Comparison of ENCODE assay signal across 1 cellular context in the genomic region with DNA sequence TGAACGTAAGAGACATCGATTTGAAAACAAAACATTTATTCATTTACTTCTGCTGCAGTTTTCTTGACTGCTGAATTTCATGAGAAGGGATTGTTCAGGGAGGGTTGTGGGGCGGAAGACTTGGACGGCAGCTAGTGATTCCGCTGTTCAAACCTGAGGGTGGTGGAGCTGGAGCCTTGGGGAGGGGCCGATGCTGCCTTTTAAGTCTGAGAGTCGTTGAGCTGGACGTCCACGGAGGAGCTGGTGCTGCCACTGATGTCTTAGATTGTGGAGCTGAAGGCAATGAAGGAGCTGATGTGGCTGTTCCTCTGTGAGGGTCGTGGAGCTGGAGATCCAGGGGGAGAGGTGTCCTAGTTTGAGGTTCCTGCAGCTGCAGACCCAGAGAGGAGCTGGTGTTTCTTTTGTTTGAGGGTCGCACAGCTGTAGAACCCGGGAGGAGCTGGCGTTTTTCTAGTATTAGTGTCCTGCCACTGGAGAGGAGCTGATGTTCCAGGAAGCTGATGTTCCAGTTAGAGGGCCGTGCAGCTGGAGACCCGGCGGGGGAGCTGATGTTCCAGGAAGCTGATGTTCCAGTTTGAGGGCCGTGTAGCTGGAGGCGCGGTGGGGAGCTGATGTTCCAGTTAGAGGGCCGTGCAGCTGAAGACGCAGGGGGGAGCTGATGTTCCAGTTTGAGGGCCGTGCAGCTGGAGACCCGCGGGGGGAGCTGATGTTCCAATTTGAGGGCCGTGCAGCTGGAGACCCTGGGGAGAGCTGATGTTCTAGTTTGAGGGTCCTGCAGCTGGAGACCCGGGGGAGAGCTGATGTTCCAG.
A peak's percentile ranks its signal among the peaks of the same experiment; 100 is the strongest.
TF ChIP-seq lines count a peak whose summit lies in the region.

No MANE protein-coding gene starts in this region.

TF ChIP-seq in HepG2, 621 proteins besides CTCF, POLR2A, EP300 and RAD21 (continued from another document and continues in another):
- TF ChIP-seq, protein P1, sequence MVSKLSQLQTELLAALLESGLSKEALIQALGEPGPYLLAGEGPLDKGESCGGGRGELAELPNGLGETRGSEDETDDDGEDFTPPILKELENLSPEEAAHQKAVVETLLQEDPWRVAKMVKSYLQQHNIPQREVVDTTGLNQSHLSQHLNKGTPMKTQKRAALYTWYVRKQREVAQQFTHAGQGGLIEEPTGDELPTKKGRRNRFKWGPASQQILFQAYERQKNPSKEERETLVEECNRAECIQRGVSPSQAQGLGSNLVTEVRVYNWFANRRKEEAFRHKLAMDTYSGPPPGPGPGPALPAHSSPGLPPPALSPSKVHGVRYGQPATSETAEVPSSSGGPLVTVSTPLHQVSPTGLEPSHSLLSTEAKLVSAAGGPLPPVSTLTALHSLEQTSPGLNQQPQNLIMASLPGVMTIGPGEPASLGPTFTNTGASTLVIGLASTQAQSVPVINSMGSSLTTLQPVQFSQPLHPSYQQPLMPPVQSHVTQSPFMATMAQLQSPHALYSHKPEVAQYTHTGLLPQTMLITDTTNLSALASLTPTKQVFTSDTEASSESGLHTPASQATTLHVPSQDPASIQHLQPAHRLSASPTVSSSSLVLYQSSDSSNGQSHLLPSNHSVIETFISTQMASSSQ (IDR thresholded peaks at IDR 0.05; ENCODE audit: low read depth), result no peak
- TF ChIP-seq, protein P1 (CRISPR knock-in tag; IDR thresholded peaks at IDR 0.05; ENCODE audit: borderline replicate concordance), result no peak
- no peak for TF ChIP-seq NFIB (CRISPR knock-in tag; IDR thresholded peaks at IDR 0.05; ENCODE audit: borderline replicate concordance)
- no peak for TF ChIP-seq ZNF879 (CRISPR knock-in tag; IDR thresholded peaks at IDR 0.05)
- TF ChIP-seq ZNF34 (CRISPR knock-in tag; IDR thresholded peaks at IDR 0.05; ENCODE audit: borderline replicate concordance), result no peak
- TF ChIP-seq TAF1 (CRISPR knock-in tag; IDR thresholded peaks at IDR 0.05), result no peak
- TF ChIP-seq, protein P2, sequence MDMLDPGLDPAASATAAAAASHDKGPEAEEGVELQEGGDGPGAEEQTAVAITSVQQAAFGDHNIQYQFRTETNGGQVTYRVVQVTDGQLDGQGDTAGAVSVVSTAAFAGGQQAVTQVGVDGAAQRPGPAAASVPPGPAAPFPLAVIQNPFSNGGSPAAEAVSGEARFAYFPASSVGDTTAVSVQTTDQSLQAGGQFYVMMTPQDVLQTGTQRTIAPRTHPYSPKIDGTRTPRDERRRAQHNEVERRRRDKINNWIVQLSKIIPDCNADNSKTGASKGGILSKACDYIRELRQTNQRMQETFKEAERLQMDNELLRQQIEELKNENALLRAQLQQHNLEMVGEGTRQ (IDR thresholded peaks at IDR 0.05; ENCODE audit: low read depth, low read length), result no peak
- TF ChIP-seq, protein P2 (CRISPR knock-in tag; IDR thresholded peaks at IDR 0.05; ENCODE audit: borderline replicate concordance), result no peak
- TF ChIP-seq MTF2 (CRISPR knock-in tag; IDR thresholded peaks at IDR 0.05; ENCODE audit: borderline replicate concordance), result no peak; the same call in 1 of the 2 replicates
- TF ChIP-seq, protein P3, sequence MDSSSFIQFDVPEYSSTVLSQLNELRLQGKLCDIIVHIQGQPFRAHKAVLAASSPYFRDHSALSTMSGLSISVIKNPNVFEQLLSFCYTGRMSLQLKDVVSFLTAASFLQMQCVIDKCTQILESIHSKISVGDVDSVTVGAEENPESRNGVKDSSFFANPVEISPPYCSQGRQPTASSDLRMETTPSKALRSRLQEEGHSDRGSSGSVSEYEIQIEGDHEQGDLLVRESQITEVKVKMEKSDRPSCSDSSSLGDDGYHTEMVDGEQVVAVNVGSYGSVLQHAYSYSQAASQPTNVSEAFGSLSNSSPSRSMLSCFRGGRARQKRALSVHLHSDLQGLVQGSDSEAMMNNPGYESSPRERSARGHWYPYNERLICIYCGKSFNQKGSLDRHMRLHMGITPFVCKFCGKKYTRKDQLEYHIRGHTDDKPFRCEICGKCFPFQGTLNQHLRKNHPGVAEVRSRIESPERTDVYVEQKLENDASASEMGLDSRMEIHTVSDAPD (CRISPR knock-in tag; IDR thresholded peaks at IDR 0.05), result no peak
- TF ChIP-seq PHB2 (IDR thresholded peaks at IDR 0.05; ENCODE audit: partially characterized antibody), result no peak
- TF ChIP-seq NKX3-1 (CRISPR knock-in tag; IDR thresholded peaks at IDR 0.05), result no peak
- TF ChIP-seq JUN (CRISPR knock-in tag; IDR thresholded peaks at IDR 0.05), result no peak
- no peak; the same call in 1 of the 2 replicates for TF ChIP-seq ZNF274 (CRISPR knock-in tag; IDR thresholded peaks at IDR 0.05)
- TF ChIP-seq CBX5 (CRISPR knock-in tag; IDR thresholded peaks at IDR 0.05; ENCODE audit: borderline replicate concordance), result no peak
- TF ChIP-seq ZNF713 (CRISPR knock-in tag; IDR thresholded peaks at IDR 0.05), result no peak
- TF ChIP-seq ZNF350 (CRISPR knock-in tag; IDR thresholded peaks at IDR 0.05; ENCODE audit: borderline replicate concordance, low read depth), result peak; percentile 63; the same call in 1 of the 2 replicates
- TF ChIP-seq ZNF496 (CRISPR knock-in tag; IDR thresholded peaks at IDR 0.05; ENCODE audit: insufficient replicate concordance), result no peak
- no peak for TF ChIP-seq ZNF720 (CRISPR knock-in tag; IDR thresholded peaks at IDR 0.05)
- TF ChIP-seq, protein P4, sequence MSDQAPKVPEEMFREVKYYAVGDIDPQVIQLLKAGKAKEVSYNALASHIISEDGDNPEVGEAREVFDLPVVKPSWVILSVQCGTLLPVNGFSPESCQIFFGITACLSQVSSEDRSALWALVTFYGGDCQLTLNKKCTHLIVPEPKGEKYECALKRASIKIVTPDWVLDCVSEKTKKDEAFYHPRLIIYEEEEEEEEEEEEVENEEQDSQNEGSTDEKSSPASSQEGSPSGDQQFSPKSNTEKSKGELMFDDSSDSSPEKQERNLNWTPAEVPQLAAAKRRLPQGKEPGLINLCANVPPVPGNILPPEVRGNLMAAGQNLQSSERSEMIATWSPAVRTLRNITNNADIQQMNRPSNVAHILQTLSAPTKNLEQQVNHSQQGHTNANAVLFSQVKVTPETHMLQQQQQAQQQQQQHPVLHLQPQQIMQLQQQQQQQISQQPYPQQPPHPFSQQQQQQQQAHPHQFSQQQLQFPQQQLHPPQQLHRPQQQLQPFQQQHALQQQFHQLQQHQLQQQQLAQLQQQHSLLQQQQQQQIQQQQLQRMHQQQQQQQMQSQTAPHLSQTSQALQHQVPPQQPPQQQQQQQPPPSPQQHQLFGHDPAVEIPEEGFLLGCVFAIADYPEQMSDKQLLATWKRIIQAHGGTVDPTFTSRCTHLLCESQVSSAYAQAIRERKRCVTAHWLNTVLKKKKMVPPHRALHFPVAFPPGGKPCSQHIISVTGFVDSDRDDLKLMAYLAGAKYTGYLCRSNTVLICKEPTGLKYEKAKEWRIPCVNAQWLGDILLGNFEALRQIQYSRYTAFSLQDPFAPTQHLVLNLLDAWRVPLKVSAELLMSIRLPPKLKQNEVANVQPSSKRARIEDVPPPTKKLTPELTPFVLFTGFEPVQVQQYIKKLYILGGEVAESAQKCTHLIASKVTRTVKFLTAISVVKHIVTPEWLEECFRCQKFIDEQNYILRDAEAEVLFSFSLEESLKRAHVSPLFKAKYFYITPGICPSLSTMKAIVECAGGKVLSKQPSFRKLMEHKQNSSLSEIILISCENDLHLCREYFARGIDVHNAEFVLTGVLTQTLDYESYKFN (CRISPR knock-in tag; conservative IDR thresholded peaks at IDR 0.05), result no peak
- TF ChIP-seq, protein P5, sequence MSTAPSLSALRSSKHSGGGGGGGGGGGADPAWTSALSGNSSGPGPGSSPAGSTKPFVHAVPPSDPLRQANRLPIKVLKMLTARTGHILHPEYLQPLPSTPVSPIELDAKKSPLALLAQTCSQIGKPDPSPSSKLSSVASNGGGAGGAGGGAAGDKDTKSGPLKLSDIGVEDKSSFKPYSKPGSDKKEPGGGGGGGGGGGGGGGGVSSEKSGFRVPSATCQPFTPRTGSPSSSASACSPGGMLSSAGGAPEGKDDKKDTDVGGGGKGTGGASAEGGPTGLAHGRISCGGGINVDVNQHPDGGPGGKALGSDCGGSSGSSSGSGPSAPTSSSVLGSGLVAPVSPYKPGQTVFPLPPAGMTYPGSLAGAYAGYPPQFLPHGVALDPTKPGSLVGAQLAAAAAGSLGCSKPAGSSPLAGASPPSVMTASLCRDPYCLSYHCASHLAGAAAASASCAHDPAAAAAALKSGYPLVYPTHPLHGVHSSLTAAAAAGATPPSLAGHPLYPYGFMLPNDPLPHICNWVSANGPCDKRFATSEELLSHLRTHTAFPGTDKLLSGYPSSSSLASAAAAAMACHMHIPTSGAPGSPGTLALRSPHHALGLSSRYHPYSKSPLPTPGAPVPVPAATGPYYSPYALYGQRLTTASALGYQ (CRISPR knock-in tag; IDR thresholded peaks at IDR 0.05), result no peak
- no peak for TF ChIP-seq ZNF772 (CRISPR knock-in tag; IDR thresholded peaks at IDR 0.05)
- TF ChIP-seq SAFB2 (CRISPR knock-in tag; IDR thresholded peaks at IDR 0.05; ENCODE audit: borderline replicate concordance, low read depth), result no peak
- TF ChIP-seq KDM4B (CRISPR knock-in tag; IDR thresholded peaks at IDR 0.05), result no peak
- no peak for TF ChIP-seq NPAS2 (CRISPR knock-in tag; IDR thresholded peaks at IDR 0.05; ENCODE audit: borderline replicate concordance)
- no peak for TF ChIP-seq EZH2 (conservative IDR thresholded peaks at IDR 0.05; ENCODE audit: low read depth, low read length)
- no peak for TF ChIP-seq ZFP41 (CRISPR knock-in tag; IDR thresholded peaks at IDR 0.05; ENCODE audit: borderline replicate concordance)
- no peak for TF ChIP-seq ZNF354B (CRISPR knock-in tag; IDR thresholded peaks at IDR 0.05)
- no peak for TF ChIP-seq ZNF530 (CRISPR knock-in tag; IDR thresholded peaks at IDR 0.05; ENCODE audit: low read depth)
- TF ChIP-seq ZNF570 (CRISPR knock-in tag; IDR thresholded peaks at IDR 0.05; ENCODE audit: borderline replicate concordance), result no peak
- no peak for TF ChIP-seq ZSCAN9 (CRISPR knock-in tag; IDR thresholded peaks at IDR 0.05; ENCODE audit: borderline replicate concordance)
- TF ChIP-seq, protein P6, sequence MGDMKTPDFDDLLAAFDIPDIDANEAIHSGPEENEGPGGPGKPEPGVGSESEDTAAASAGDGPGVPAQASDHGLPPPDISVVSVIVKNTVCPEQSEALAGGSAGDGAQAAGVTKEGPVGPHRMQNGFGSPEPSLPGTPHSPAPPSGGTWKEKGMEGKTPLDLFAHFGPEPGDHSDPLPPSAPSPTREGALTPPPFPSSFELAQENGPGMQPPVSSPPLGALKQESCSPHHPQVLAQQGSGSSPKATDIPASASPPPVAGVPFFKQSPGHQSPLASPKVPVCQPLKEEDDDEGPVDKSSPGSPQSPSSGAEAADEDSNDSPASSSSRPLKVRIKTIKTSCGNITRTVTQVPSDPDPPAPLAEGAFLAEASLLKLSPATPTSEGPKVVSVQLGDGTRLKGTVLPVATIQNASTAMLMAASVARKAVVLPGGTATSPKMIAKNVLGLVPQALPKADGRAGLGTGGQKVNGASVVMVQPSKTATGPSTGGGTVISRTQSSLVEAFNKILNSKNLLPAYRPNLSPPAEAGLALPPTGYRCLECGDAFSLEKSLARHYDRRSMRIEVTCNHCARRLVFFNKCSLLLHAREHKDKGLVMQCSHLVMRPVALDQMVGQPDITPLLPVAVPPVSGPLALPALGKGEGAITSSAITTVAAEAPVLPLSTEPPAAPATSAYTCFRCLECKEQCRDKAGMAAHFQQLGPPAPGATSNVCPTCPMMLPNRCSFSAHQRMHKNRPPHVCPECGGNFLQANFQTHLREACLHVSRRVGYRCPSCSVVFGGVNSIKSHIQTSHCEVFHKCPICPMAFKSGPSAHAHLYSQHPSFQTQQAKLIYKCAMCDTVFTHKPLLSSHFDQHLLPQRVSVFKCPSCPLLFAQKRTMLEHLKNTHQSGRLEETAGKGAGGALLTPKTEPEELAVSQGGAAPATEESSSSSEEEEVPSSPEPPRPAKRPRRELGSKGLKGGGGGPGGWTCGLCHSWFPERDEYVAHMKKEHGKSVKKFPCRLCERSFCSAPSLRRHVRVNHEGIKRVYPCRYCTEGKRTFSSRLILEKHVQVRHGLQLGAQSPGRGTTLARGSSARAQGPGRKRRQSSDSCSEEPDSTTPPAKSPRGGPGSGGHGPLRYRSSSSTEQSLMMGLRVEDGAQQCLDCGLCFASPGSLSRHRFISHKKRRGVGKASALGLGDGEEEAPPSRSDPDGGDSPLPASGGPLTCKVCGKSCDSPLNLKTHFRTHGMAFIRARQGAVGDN (CRISPR knock-in tag; IDR thresholded peaks at IDR 0.05), result peak; percentile 70
- no peak for TF ChIP-seq ZZZ3 (CRISPR knock-in tag; IDR thresholded peaks at IDR 0.05; ENCODE audit: borderline replicate concordance)
- TF ChIP-seq ZKSCAN1 (IDR thresholded peaks at IDR 0.05; ENCODE audit: low read length), result peak; percentile 62; the same call in 1 of the 2 replicates
- TF ChIP-seq CENPX (CRISPR knock-in tag; IDR thresholded peaks at IDR 0.05), result no peak
- TF ChIP-seq, protein P7, sequence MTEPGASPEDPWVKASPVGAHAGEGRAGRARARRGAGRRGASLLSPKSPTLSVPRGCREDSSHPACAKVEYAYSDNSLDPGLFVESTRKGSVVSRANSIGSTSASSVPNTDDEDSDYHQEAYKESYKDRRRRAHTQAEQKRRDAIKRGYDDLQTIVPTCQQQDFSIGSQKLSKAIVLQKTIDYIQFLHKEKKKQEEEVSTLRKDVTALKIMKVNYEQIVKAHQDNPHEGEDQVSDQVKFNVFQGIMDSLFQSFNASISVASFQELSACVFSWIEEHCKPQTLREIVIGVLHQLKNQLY (CRISPR knock-in tag; IDR thresholded peaks at IDR 0.05), result no peak
- TF ChIP-seq SRSF1 (optimal IDR thresholded peaks at IDR 0.05; ENCODE audit: low read depth, low read length), result no peak
- TF ChIP-seq IRX3 (CRISPR knock-in tag; IDR thresholded peaks at IDR 0.05; ENCODE audit: borderline replicate concordance, low read depth), result no peak
- no peak for TF ChIP-seq PAF1 (CRISPR knock-in tag; IDR thresholded peaks at IDR 0.05)
- peak; percentile 88 for TF ChIP-seq ZNF891 (CRISPR knock-in tag; IDR thresholded peaks at IDR 0.05)
- TF ChIP-seq ZFP36L1 (CRISPR knock-in tag; IDR thresholded peaks at IDR 0.05), result no peak
- TF ChIP-seq ZNF12 (CRISPR knock-in tag; IDR thresholded peaks at IDR 0.05), result no peak
- TF ChIP-seq KDM6A (CRISPR knock-in tag; IDR thresholded peaks at IDR 0.05; ENCODE audit: low read depth), result no peak
- TF ChIP-seq ZFP36 (IDR thresholded peaks at IDR 0.05; ENCODE audit: borderline replicate concordance, low read depth, low read length, partially characterized antibody), result no peak
- no peak for TF ChIP-seq GABPB1 (CRISPR knock-in tag; IDR thresholded peaks at IDR 0.05)
- 0 out of 2 replicates have a peak, but pooled peaks have one; percentile 28 for TF ChIP-seq FOXC1 (CRISPR knock-in tag; IDR thresholded peaks at IDR 0.05; ENCODE audit: borderline replicate concordance)
